ENCODE assay signal across 29 cellular contexts in the genomic region with DNA sequence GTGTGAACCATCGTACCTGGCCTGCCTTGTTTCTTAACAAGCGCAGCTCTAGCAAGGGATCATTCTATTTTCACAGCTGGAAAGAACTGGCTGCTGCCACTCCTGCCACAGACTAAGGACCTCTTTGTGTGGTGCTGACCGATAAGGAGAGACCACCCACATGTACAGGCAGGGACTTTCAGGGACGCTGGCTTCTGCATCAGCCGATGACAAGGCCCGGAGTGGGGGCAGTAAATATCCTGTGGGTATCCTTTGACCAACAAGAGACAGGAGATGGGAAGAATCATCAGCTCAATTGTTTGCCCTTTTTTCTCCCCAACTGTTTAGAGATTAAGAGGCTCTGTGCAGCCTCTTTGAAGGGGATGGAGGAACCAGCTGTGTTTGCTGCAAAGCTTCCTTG.
"Had no signal": no experiment of that assay in that cellular context is flagged by ENCODE, and none has a peak within 500 bp of the region (broad histone marks: within the 10 kb centered on the region; RNA-seq: fewer than 3 reads in every experiment).

No MANE protein-coding gene starts in this region.

- H3K27me3 ChIP-seq: brain microvascular endothelial cell, esophagus muscularis mucosa, left lung, upper lobe of left lung, vagina had no signal

- H3K4me1 Mint-ChIP-seq: activated naive CD4-positive, alpha-beta T cell treated with anti-CD3 and anti-CD28 coated beads, Interleukin-2, amount 10 ng/mL, durations not matched to agents 7 days and 5 days; activated naive CD8-positive, alpha-beta T cell treated with anti-CD3 and anti-CD28 coated beads, Interleukin-2, amount 10 ng/mL, durations not matched to agents 7 days and 5 days; naive B cell; T-helper 17 cell had no signal

- DNase-seq: activated CD4-positive, alpha-beta memory T cell treated with anti-CD3 and anti-CD28 coated beads for 36 hours; activated CD4-positive, alpha-beta T cell treated with anti-CD3 and anti-CD28 coated beads, Interleukin-2, amount 10 ng/mL, durations not matched to agents 24 days and 14 days; activated CD4-positive, CD25-positive, alpha-beta regulatory T cell treated with anti-CD3 and anti-CD28 coated beads, Interleukin-2, amount 50 U/mL, for 72 hours; activated CD8-positive, alpha-beta memory T cell treated with anti-CD3 and anti-CD28 coated beads, Interleukin-2, amount 50 U/mL, for 4 hours; activated effector memory CD4-positive, alpha-beta T cell treated with anti-CD3 and anti-CD28 coated beads, Interleukin-2, amount 50 U/mL, for 16 hours; activated naive CD4-positive, alpha-beta T cell treated with anti-CD3 and anti-CD28 coated beads, Interleukin-2, amount 10 ng/mL, durations not matched to agents 7 days and 5 days; activated naive CD8-positive, alpha-beta T cell treated with anti-CD3 and anti-CD28 coated beads, Interleukin-2, amount 10 ng/mL, durations not matched to agents 7 days and 5 days; activated T-cell treated with anti-CD3 and anti-CD28 coated beads, Interleukin-2, amount 50 U/mL, for 1 hour; amniotic stem cell; brain microvascular endothelial cell; cortex of kidney; foreskin melanocyte; kidney glomerular epithelial cell; left lung; naive B cell; right cardiac atrium; stimulated activated CD4-positive, alpha-beta T cell treated with anti-CD3 and anti-CD28 coated beads, Interleukin-12 subunit alpha, Interleukin-12 subunit beta, amount 100 ng/mL, for 4 hours; stimulated activated CD4-positive, alpha-beta T cell treated with anti-CD3 and anti-CD28 coated beads, Interleukin-4, amount 100 ng/mL, for 1 hour; T-helper 17 cell; T1000; upper lobe of left lung; WERI-Rb-1 had no signal

- H3K27ac Mint-ChIP-seq: activated CD4-positive, alpha-beta memory T cell treated with anti-CD3 and anti-CD28 coated beads for 36 hours; activated CD4-positive, alpha-beta T cell treated with anti-CD3 and anti-CD28 coated beads, Interleukin-2, amount 10 ng/mL, durations not matched to agents 24 days and 14 days; activated naive CD4-positive, alpha-beta T cell treated with anti-CD3 and anti-CD28 coated beads, Interleukin-2, amount 10 ng/mL, durations not matched to agents 7 days and 5 days; activated naive CD8-positive, alpha-beta T cell treated with anti-CD3 and anti-CD28 coated beads, Interleukin-2, amount 10 ng/mL, durations not matched to agents 7 days and 5 days; activated T-helper 1 cell treated with anti-CD3 and anti-CD28 coated beads, Interleukin-12 subunit alpha, Interleukin-12 subunit beta, Interleukin-2, Interleukin-4 antibody, amounts not matched to agents 30 ng/mL and 10 ng/mL and 1 ng/mL, durations not matched to agents 14 hours and 24 hours and 36 hours; mesothelial cell of epicardium; stimulated activated naive CD8-positive, alpha-beta T cell treated with anti-CD3 and anti-CD28 coated beads, Interleukin-15, Interleukin-2, amounts not matched to agents 100 ng/mL and 50 ng/mL, for 24 hours; T-helper 17 cell had no signal

- H3K9me3 ChIP-seq: esophagus muscularis mucosa, left lung, upper lobe of left lung, vagina had no signal

- H3K27ac ChIP-seq: brain microvascular endothelial cell, esophagus muscularis mucosa, left lung, skin epidermis, upper lobe of left lung, vagina, WERI-Rb-1 had no signal

- H3K9me3 Mint-ChIP-seq: activated CD4-positive, alpha-beta memory T cell treated with anti-CD3 and anti-CD28 coated beads for 36 hours; activated naive CD4-positive, alpha-beta T cell treated with anti-CD3 and anti-CD28 coated beads, Interleukin-2, amount 10 ng/mL, durations not matched to agents 7 days and 5 days; activated naive CD8-positive, alpha-beta T cell treated with anti-CD3 and anti-CD28 coated beads, Interleukin-2, amount 10 ng/mL, durations not matched to agents 7 days and 5 days; activated T-helper 1 cell treated with anti-CD3 and anti-CD28 coated beads, Interleukin-12 subunit alpha, Interleukin-12 subunit beta, Interleukin-2, Interleukin-4 antibody, amounts not matched to agents 30 ng/mL and 10 ng/mL and 1 ng/mL, durations not matched to agents 14 hours and 24 hours and 36 hours; neural crest cell; stimulated activated naive CD8-positive, alpha-beta T cell treated with anti-CD3 and anti-CD28 coated beads, Interleukin-15, Interleukin-2, amounts not matched to agents 100 ng/mL and 50 ng/mL, for 24 hours had no signal

- H3K36me3 ChIP-seq: brain microvascular endothelial cell, esophagus muscularis mucosa, left lung, upper lobe of left lung, vagina, WERI-Rb-1 had no signal

- H3K36me3 Mint-ChIP-seq: activated CD4-positive, alpha-beta memory T cell treated with anti-CD3 and anti-CD28 coated beads for 36 hours; activated naive CD4-positive, alpha-beta T cell treated with anti-CD3 and anti-CD28 coated beads, Interleukin-2, amount 10 ng/mL, durations not matched to agents 7 days and 5 days; activated naive CD8-positive, alpha-beta T cell treated with anti-CD3 and anti-CD28 coated beads, Interleukin-2, amount 10 ng/mL, durations not matched to agents 7 days and 5 days; mesothelial cell of epicardium; naive B cell had no signal

- H3K4me1 ChIP-seq: vagina had no signal

- H3K4me3 ChIP-seq: esophagus muscularis mucosa, left lung, skin epidermis, upper lobe of left lung, vagina had no signal

- H3K4me3 Mint-ChIP-seq: activated CD4-positive, alpha-beta memory T cell treated with anti-CD3 and anti-CD28 coated beads for 36 hours; activated CD4-positive, alpha-beta T cell treated with anti-CD3 and anti-CD28 coated beads, Interleukin-2, amount 10 ng/mL, durations not matched to agents 24 days and 14 days; activated naive CD4-positive, alpha-beta T cell treated with anti-CD3 and anti-CD28 coated beads, Interleukin-2, amount 10 ng/mL, durations not matched to agents 7 days and 5 days; activated naive CD8-positive, alpha-beta T cell treated with anti-CD3 and anti-CD28 coated beads, Interleukin-2, amount 10 ng/mL, durations not matched to agents 7 days and 5 days; activated T-helper 1 cell treated with anti-CD3 and anti-CD28 coated beads, Interleukin-12 subunit alpha, Interleukin-12 subunit beta, Interleukin-2, Interleukin-4 antibody, amounts not matched to agents 30 ng/mL and 10 ng/mL and 1 ng/mL, durations not matched to agents 14 hours and 24 hours and 36 hours; mesothelial cell of epicardium; naive B cell; neural crest cell; stimulated activated naive CD8-positive, alpha-beta T cell treated with anti-CD3 and anti-CD28 coated beads, Interleukin-15, Interleukin-2, amounts not matched to agents 100 ng/mL and 50 ng/mL, for 24 hours; T-helper 17 cell had no signal

- ATAC-seq: left lung, right cardiac atrium, T-helper 17 cell had no signal
